In the genomic region with DNA sequence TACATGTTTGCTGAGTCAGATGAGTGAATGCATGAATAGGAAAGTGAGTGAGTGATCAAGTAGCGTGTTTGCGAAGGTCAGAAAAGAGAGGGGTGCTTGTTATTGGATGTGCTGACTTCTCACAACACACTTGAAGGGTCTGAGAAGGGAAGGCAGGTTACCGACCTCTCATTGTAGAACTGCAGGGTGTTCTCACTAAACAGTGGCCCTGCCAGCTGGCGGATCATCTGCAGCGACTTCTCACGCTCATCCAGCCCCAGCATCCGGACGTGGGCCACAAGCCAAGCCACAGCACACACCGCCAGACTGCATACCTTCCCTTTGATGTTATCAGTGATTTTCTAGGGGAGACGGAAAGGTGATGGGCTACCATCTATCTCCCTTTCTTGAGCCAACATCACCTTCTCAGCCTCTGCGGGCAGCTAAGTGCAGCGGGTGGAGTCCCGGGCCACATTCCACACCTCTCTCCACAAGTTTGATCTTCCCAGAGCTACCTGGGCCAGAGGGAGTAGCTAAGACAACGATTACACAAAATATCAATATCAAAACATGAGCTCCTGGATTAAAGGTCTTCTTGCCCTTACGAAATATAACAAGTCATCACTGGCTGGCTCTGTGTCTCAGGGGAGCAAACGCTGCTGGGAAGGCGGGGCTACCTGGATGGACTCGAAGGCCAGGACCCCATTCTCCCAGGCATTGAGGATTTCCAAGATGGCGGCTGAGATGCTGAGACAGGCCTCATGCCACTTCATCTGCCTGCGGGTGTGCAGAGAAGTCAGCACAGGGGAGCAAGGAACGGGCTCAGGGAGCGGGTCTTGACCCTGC, we compare ENCODE assay signal across 9 cellular contexts. TPM values are rescaled to one million over a fixed set of nuclear protein-coding genes. Genes with fewer than 3 reads are reported as not detected.
DNase-seq lines count a peak whose midpoint lies in the region; ATAC-seq and TF ChIP-seq lines count a peak whose summit lies in the region.
"Had no signal": no experiment of that assay in that cellular context is flagged by ENCODE, and none has a peak within 500 bp of the region (broad histone marks: within the 10 kb centered on the region; RNA-seq: fewer than 3 reads in every experiment).

No MANE protein-coding gene starts in this region.

- intact Hi-C loops in esophagus squamous epithelium (cut with DNase I), result no loop called here

- peaks cover 24% of the 10 kb centered on the region for H3K4me1 Mint-ChIP-seq in stimulated activated naive CD8-positive, alpha-beta T cell treated with anti-CD3 and anti-CD28 coated beads, Interleukin-15, amount 100 ng/mL, for 72 hours
- H3K4me1 Mint-ChIP-seq in activated CD8-positive, alpha-beta memory T cell treated with anti-CD3 and anti-CD28 coated beads, Interleukin-2, amount 10 ng/mL, durations not matched to agents 7 days and 5 days, result peaks cover 23% of the 10 kb centered on the region

- CTCF ChIA-PET in activated CD8-positive, alpha-beta memory T cell treated with anti-CD3 and anti-CD28 coated beads, Interleukin-2, amount 10 ng/mL, durations not matched to agents 7 days and 5 days (lab: Charles Lee), result interaction anchor here (0.6 to 6.1 kb wide), 30 partner anchors 10 to 528 kb away, joined by 3 to 97 read pairs (median 4); partner anchors contain the start of genes CSF3, MED24 and PSMD3

- no peaks in the 10 kb centered on the region for H3K9me3 ChIP-seq in esophagus squamous epithelium
- H3K9me3 ChIP-seq in BE2C, result no peaks in the 10 kb centered on the region
- H3K9me3 ChIP-seq: BLaER1 had no signal

- peak overlapping the region in 1 of 2 donors; percentile 0 for H3K27ac Mint-ChIP-seq in stimulated activated naive CD8-positive, alpha-beta T cell treated with anti-CD3 and anti-CD28 coated beads, Interleukin-15, amount 100 ng/mL, for 72 hours
- H3K27ac Mint-ChIP-seq in activated CD8-positive, alpha-beta memory T cell treated with anti-CD3 and anti-CD28 coated beads, Interleukin-2, amount 10 ng/mL, durations not matched to agents 7 days and 5 days, result peak overlapping the region; percentile 35

- peak; percentile 21 for DNase-seq in stimulated activated naive CD8-positive, alpha-beta T cell treated with anti-CD3 and anti-CD28 coated beads, Interleukin-15, Interleukin-2, amounts not matched to agents 100 U/mL and 50 U/mL, for 24 hours
- DNase-seq in stimulated activated naive CD8-positive, alpha-beta T cell treated with anti-CD3 and anti-CD28 coated beads, Interleukin-15, amount 100 ng/mL, for 72 hours, result no peak
- DNase-seq in activated CD8-positive, alpha-beta memory T cell treated with anti-CD3 and anti-CD28 coated beads, Interleukin-2, amount 10 ng/mL, durations not matched to agents 7 days and 5 days, result peak; percentile 68
- DNase-seq in esophagus squamous epithelium (lab: John Stamatoyannopoulos, UW) (no peak), BE2C (no peak)

- no peaks in the 10 kb centered on the region for H3K27me3 Mint-ChIP-seq in stimulated activated naive CD8-positive, alpha-beta T cell treated with anti-CD3 and anti-CD28 coated beads, Interleukin-15, amount 100 ng/mL, for 72 hours
- no peaks in the 10 kb centered on the region for H3K27me3 Mint-ChIP-seq in activated CD8-positive, alpha-beta memory T cell treated with anti-CD3 and anti-CD28 coated beads, Interleukin-2, amount 10 ng/mL, durations not matched to agents 7 days and 5 days

- H3K4me3 ChIP-seq in esophagus squamous epithelium (no peak overlapping the region), BE2C (ENCODE audit: low read depth, low read length) (no peak overlapping the region)
- H3K4me3 ChIP-seq: BLaER1 had no signal

- peaks cover 20 to 62% (median 48%) of the 10 kb centered on the region in 3 donors for H3K4me1 ChIP-seq in esophagus squamous epithelium
- H3K4me1 ChIP-seq in BE2C, result peaks cover 4% of the 10 kb centered on the region; the same call in 1 of the 2 replicates

- WGBS in esophagus squamous epithelium, 2 donors, result 25 to 44% methylated on average over 13 to 17 of the region's 22 CpGs

- H3K36me3 Mint-ChIP-seq in activated CD8-positive, alpha-beta memory T cell treated with anti-CD3 and anti-CD28 coated beads, Interleukin-2, amount 10 ng/mL, durations not matched to agents 7 days and 5 days, result peaks cover 22% of the 10 kb centered on the region

- peak overlapping the region in 1 of 2 donors; percentile 1 for H3K4me3 Mint-ChIP-seq in stimulated activated naive CD8-positive, alpha-beta T cell treated with anti-CD3 and anti-CD28 coated beads, Interleukin-15, amount 100 ng/mL, for 72 hours
- no peak overlapping the region for H3K4me3 Mint-ChIP-seq in activated CD8-positive, alpha-beta memory T cell treated with anti-CD3 and anti-CD28 coated beads, Interleukin-2, amount 10 ng/mL, durations not matched to agents 7 days and 5 days

- H3K27ac ChIP-seq in esophagus squamous epithelium, result peak overlapping the region; percentile 51 to 71 (median 61)
- H3K27ac ChIP-seq: BLaER1 had no signal

- TF ChIP-seq POLR2A in esophagus squamous epithelium (IDR thresholded peaks at IDR 0.05), result no peak

- no peak for TF ChIP-seq CTCF in esophagus squamous epithelium (IDR thresholded peaks at IDR 0.05)
- TF ChIP-seq CTCF in BE2C (IDR thresholded peaks at IDR 0.05; ENCODE audit: low read depth, low read length), result no peak

- no peaks in the 10 kb centered on the region for H3K9me3 Mint-ChIP-seq in stimulated activated naive CD8-positive, alpha-beta T cell treated with anti-CD3 and anti-CD28 coated beads, Interleukin-15, amount 100 ng/mL, for 72 hours
- H3K9me3 Mint-ChIP-seq in activated CD8-positive, alpha-beta memory T cell treated with anti-CD3 and anti-CD28 coated beads, Interleukin-2, amount 10 ng/mL, durations not matched to agents 7 days and 5 days (ENCODE audit: low read depth), result no peaks in the 10 kb centered on the region

- H3K27me3 ChIP-seq in esophagus squamous epithelium, result no peaks in the 10 kb centered on the region
- no peaks in the 10 kb centered on the region for H3K27me3 ChIP-seq in BE2C
- H3K27me3 ChIP-seq: BLaER1 had no signal

- no peak for ATAC-seq in stimulated activated naive CD8-positive, alpha-beta T cell treated with anti-CD3 and anti-CD28 coated beads, Interleukin-15, Interleukin-2, amounts not matched to agents 100 U/mL and 50 U/mL, for 24 hours
- no peak for ATAC-seq in stimulated activated naive CD8-positive, alpha-beta T cell treated with anti-CD3 and anti-CD28 coated beads, Interleukin-15, amount 100 ng/mL, for 72 hours
- ATAC-seq in activated CD8-positive, alpha-beta memory T cell treated with anti-CD3 and anti-CD28 coated beads, Interleukin-2, amount 10 ng/mL, durations not matched to agents 7 days and 5 days, result peak; percentile 29
- ATAC-seq in GM21447 (IDR thresholded peaks at IDR 0.05; ENCODE audit: unreplicated experiment), result no peak
- no peak for ATAC-seq in GM21717 (IDR thresholded peaks at IDR 0.05; ENCODE audit: unreplicated experiment)
- ATAC-seq in GM21390 (IDR thresholded peaks at IDR 0.05; ENCODE audit: unreplicated experiment), result no peak

- peaks cover 27 to 97% (median 39%) of the 10 kb centered on the region in 3 donors for H3K36me3 ChIP-seq in esophagus squamous epithelium
- H3K36me3 ChIP-seq in BE2C, result peaks cover 62% of the 10 kb centered on the region

RNA-seq across cellular contexts. Expression of gene CSF3, which starts 11.0 kb away (rescaled TPM):
- total RNA-seq in activated CD8-positive, alpha-beta memory T cell treated with anti-CD3 and anti-CD28 coated beads, Interleukin-2, amount 10 ng/mL, durations not matched to agents 7 days and 5 days, result not detected
- total RNA-seq in esophagus squamous epithelium, result 1 to 10 TPM in 1 of 4 donors, not detected in 3; 4.0 TPM
- not detected for polyA plus RNA-seq in BE2C (2012; ENCODE audit: insufficient read depth, insufficient read length, low read depth)

RNA-seq across cellular contexts. Expression of gene MED24, which starts 28.0 kb away (rescaled TPM):
- total RNA-seq in activated CD8-positive, alpha-beta memory T cell treated with anti-CD3 and anti-CD28 coated beads, Interleukin-2, amount 10 ng/mL, durations not matched to agents 7 days and 5 days, result 100 to 1,000 TPM in 1 of 2 experiments, 10 to 100 TPM in 1; 98.0 to 107 TPM
- total RNA-seq in esophagus squamous epithelium, result 10 to 100 TPM; 44.2 to 56.1 (median 49.0) TPM
- 173 TPM for polyA plus RNA-seq in BE2C (2012; ENCODE audit: insufficient read depth, insufficient read length, low read depth)

RNA-seq across cellular contexts. Expression of gene THRA, which starts 36.6 kb away (rescaled TPM):
- 1 to 10 TPM; 5.9 to 8.3 TPM for total RNA-seq in activated CD8-positive, alpha-beta memory T cell treated with anti-CD3 and anti-CD28 coated beads, Interleukin-2, amount 10 ng/mL, durations not matched to agents 7 days and 5 days
- 10 to 100 TPM in 2 of 4 donors, 1 to 10 TPM in 2; 4.2 to 27.1 (median 13.4) TPM for total RNA-seq in esophagus squamous epithelium
- polyA plus RNA-seq in BE2C (2012; ENCODE audit: insufficient read depth, insufficient read length, low read depth), result 233 TPM

RNA-seq across cellular contexts. Expression of gene PSMD3, which starts 45.6 kb away (rescaled TPM):
- total RNA-seq in activated CD8-positive, alpha-beta memory T cell treated with anti-CD3 and anti-CD28 coated beads, Interleukin-2, amount 10 ng/mL, durations not matched to agents 7 days and 5 days, result 100 to 1,000 TPM; 106 to 138 TPM
- 100 to 1,000 TPM in 1 of 4 donors, 10 to 100 TPM in 3; 72.2 to 121 (median 84.7) TPM for total RNA-seq in esophagus squamous epithelium
- 357 TPM for polyA plus RNA-seq in BE2C (2012; ENCODE audit: insufficient read depth, insufficient read length, low read depth)

Comparison
In these comparisons a context has a peak if more than half of its experiments do, and no peak if none do; other contexts are left out.
1. DNase-seq: peak in stimulated activated naive CD8-positive, alpha-beta T cell treated with anti-CD3 and anti-CD28 coated beads, Interleukin-15, Interleukin-2, amounts not matched to agents 100 U/mL and 50 U/mL, for 24 hours (single experiment) and activated CD8-positive, alpha-beta memory T cell treated with anti-CD3 and anti-CD28 coated beads, Interleukin-2, amount 10 ng/mL, durations not matched to agents 7 days and 5 days (single experiment); none in stimulated activated naive CD8-positive, alpha-beta T cell treated with anti-CD3 and anti-CD28 coated beads, Interleukin-15, amount 100 ng/mL, for 72 hours (0 of 2), esophagus squamous epithelium (single experiment) and BE2C (single experiment).